ENCODE assay signal across 8 cellular contexts in genomic region chr2:96306370-96306769, GRCh38. TPM values are rescaled to one million over a fixed set of nuclear protein-coding genes. Genes with fewer than 3 reads are reported as not detected.
DNase-seq lines count a peak whose midpoint lies in the region; ATAC-seq lines count a peak whose summit lies in the region.

No MANE protein-coding gene starts in this region.

- no peak for DNase-seq in T-helper 1 cell
- DNase-seq in activated CD4-positive, alpha-beta memory T cell treated with anti-CD3 and anti-CD28 coated beads for 36 hours, result no peak
- DNase-seq in HuH-7.5 (ENCODE audit: low spot score), result no peak
- DNase-seq in NK-92 treated with Interleukin-12 subunit alpha and Interleukin-12 subunit beta, amount 100 ng/mL, for 24 hours (lab: John Stamatoyannopoulos, UW), result no peak

- H3K36me3 Mint-ChIP-seq in T-helper 1 cell treated with Interleukin-12 subunit alpha and Interleukin-12 subunit beta and Interleukin-4 antibody, amounts not matched to agents 30 μg/mL and 1 μg/mL, for 36 hours (ENCODE audit: low read depth), result peaks cover 47% of the 10 kb centered on the region
- peaks cover 32% of the 10 kb centered on the region for H3K36me3 Mint-ChIP-seq in activated CD4-positive, alpha-beta memory T cell treated with anti-CD3 and anti-CD28 coated beads for 36 hours
- peaks cover 36% of the 10 kb centered on the region for H3K36me3 Mint-ChIP-seq in stimulated activated memory B cell treated with anti-CD40 and anti-IgM and Interleukin-4, amounts not matched to agents 10 μg/mL and 1 μg/mL and 100 μg/mL, for 72 hours

- H3K27me3 Mint-ChIP-seq in T-helper 1 cell treated with Interleukin-12 subunit alpha and Interleukin-12 subunit beta and Interleukin-4 antibody, amounts not matched to agents 30 μg/mL and 1 μg/mL, for 36 hours (ENCODE audit: low read depth), result no peaks in the 10 kb centered on the region
- no peaks in the 10 kb centered on the region for H3K27me3 Mint-ChIP-seq in activated CD4-positive, alpha-beta memory T cell treated with anti-CD3 and anti-CD28 coated beads for 36 hours
- no peaks in the 10 kb centered on the region for H3K27me3 Mint-ChIP-seq in stimulated activated memory B cell treated with anti-CD40 and anti-IgM and Interleukin-4, amounts not matched to agents 10 μg/mL and 1 μg/mL and 100 μg/mL, for 72 hours

- H3K27ac Mint-ChIP-seq in T-helper 1 cell treated with Interleukin-12 subunit alpha and Interleukin-12 subunit beta and Interleukin-4 antibody, amounts not matched to agents 30 μg/mL and 1 μg/mL, for 36 hours, result peak overlapping the region; percentile 97
- H3K27ac Mint-ChIP-seq in activated CD4-positive, alpha-beta memory T cell treated with anti-CD3 and anti-CD28 coated beads for 36 hours, result peak overlapping the region; percentile 97
- peak overlapping the region; percentile 98 for H3K27ac Mint-ChIP-seq in stimulated activated memory B cell treated with anti-CD40 and anti-IgM and Interleukin-4, amounts not matched to agents 10 μg/mL and 1 μg/mL and 100 μg/mL, for 72 hours

- POLR2A ChIA-PET in activated CD4-positive, alpha-beta memory T cell treated with anti-CD3 and anti-CD28 coated beads for 36 hours (lab: Charles Lee), result interaction anchor here (1.0 to 2.9 kb wide), 10 partner anchors 9 to 232 kb away, joined by 3 to 28 read pairs (median 6); partner anchors contain the start of genes ITPRIPL1, NCAPH and STARD7

- H3K4me1 Mint-ChIP-seq in T-helper 1 cell treated with Interleukin-12 subunit alpha and Interleukin-12 subunit beta and Interleukin-4 antibody, amounts not matched to agents 30 μg/mL and 1 μg/mL, for 36 hours (ENCODE audit: low read depth), result peaks cover 46% of the 10 kb centered on the region
- H3K4me1 Mint-ChIP-seq in activated CD4-positive, alpha-beta memory T cell treated with anti-CD3 and anti-CD28 coated beads for 36 hours (ENCODE audit: low read depth), result peaks cover 41% of the 10 kb centered on the region
- H3K4me1 Mint-ChIP-seq in stimulated activated memory B cell treated with anti-CD40 and anti-IgM and Interleukin-4, amounts not matched to agents 10 μg/mL and 1 μg/mL and 100 μg/mL, for 72 hours, result peaks cover 45% of the 10 kb centered on the region

- H3K4me3 Mint-ChIP-seq in T-helper 1 cell treated with Interleukin-12 subunit alpha and Interleukin-12 subunit beta and Interleukin-4 antibody, amounts not matched to agents 30 μg/mL and 1 μg/mL, for 36 hours, result peak overlapping the region; percentile 99
- H3K4me3 Mint-ChIP-seq in activated CD4-positive, alpha-beta memory T cell treated with anti-CD3 and anti-CD28 coated beads for 36 hours, result peak overlapping the region; percentile 99
- peak overlapping the region; percentile 99 for H3K4me3 Mint-ChIP-seq in stimulated activated memory B cell treated with anti-CD40 and anti-IgM and Interleukin-4, amounts not matched to agents 10 μg/mL and 1 μg/mL and 100 μg/mL, for 72 hours

- peak overlapping the region; percentile 91 for H3K4me3 ChIP-seq in iPS-11a (ENCODE audit: low read depth, low read length)

- H3K9me3 Mint-ChIP-seq in T-helper 1 cell treated with Interleukin-12 subunit alpha and Interleukin-12 subunit beta and Interleukin-4 antibody, amounts not matched to agents 30 μg/mL and 1 μg/mL, for 36 hours, result no peaks in the 10 kb centered on the region
- H3K9me3 Mint-ChIP-seq in activated CD4-positive, alpha-beta memory T cell treated with anti-CD3 and anti-CD28 coated beads for 36 hours, result no peaks in the 10 kb centered on the region
- no peaks in the 10 kb centered on the region for H3K9me3 Mint-ChIP-seq in stimulated activated memory B cell treated with anti-CD40 and anti-IgM and Interleukin-4, amounts not matched to agents 10 μg/mL and 1 μg/mL and 100 μg/mL, for 72 hours

- intact Hi-C loops in activated CD4-positive, alpha-beta memory T cell treated with anti-CD3 and anti-CD28 coated beads for 36 hours (cut with micrococcal nuclease), result no loop called here

- no peak for ATAC-seq in stimulated activated memory B cell treated with anti-CD40 and anti-IgM and Interleukin-4, amounts not matched to agents 10 μg/mL and 1 μg/mL and 100 μg/mL, for 72 hours
- ATAC-seq in HG02759 (IDR thresholded peaks at IDR 0.05; ENCODE audit: unreplicated experiment), result no peak

- CTCF ChIA-PET in activated CD4-positive, alpha-beta memory T cell treated with anti-CD3 and anti-CD28 coated beads for 36 hours (lab: Charles Lee), result interaction anchor here (0.6 to 2.1 kb wide), 5 partner anchors 15 to 101 kb away, joined by 3 to 8 read pairs (median 5); partner anchors contain the start of gene ITPRIPL1

RNA-seq across cellular contexts. Expression of gene SNRNP200, which starts 1.0 kb away (rescaled TPM):
- total RNA-seq in activated CD4-positive, alpha-beta memory T cell treated with anti-CD3 and anti-CD28 coated beads for 36 hours, result 100 to 1,000 TPM; 165 to 175 TPM

RNA-seq across cellular contexts. Expression of gene ITPRIPL1, which starts 18.7 kb away (rescaled TPM):
- 10 to 100 TPM; 30.2 TPM for total RNA-seq in activated CD4-positive, alpha-beta memory T cell treated with anti-CD3 and anti-CD28 coated beads for 36 hours

RNA-seq across cellular contexts. Expression of gene NCAPH, which starts 29.2 kb away (rescaled TPM):
- total RNA-seq in activated CD4-positive, alpha-beta memory T cell treated with anti-CD3 and anti-CD28 coated beads for 36 hours, result 10 to 100 TPM; 96.9 to 98.8 TPM

RNA-seq across cellular contexts. Expression of gene CIAO1, which starts 40.3 kb away (rescaled TPM):
- 10 to 100 TPM; 86.6 to 87.1 TPM for total RNA-seq in activated CD4-positive, alpha-beta memory T cell treated with anti-CD3 and anti-CD28 coated beads for 36 hours

RNA-seq across cellular contexts. Expression of gene TMEM127, which starts 40.6 kb away (rescaled TPM):
- total RNA-seq in activated CD4-positive, alpha-beta memory T cell treated with anti-CD3 and anti-CD28 coated beads for 36 hours, result 10 to 100 TPM; 19.3 to 22.2 TPM
